Comparison of ENCODE assay signal across 9 cellular contexts in the genomic region with DNA sequence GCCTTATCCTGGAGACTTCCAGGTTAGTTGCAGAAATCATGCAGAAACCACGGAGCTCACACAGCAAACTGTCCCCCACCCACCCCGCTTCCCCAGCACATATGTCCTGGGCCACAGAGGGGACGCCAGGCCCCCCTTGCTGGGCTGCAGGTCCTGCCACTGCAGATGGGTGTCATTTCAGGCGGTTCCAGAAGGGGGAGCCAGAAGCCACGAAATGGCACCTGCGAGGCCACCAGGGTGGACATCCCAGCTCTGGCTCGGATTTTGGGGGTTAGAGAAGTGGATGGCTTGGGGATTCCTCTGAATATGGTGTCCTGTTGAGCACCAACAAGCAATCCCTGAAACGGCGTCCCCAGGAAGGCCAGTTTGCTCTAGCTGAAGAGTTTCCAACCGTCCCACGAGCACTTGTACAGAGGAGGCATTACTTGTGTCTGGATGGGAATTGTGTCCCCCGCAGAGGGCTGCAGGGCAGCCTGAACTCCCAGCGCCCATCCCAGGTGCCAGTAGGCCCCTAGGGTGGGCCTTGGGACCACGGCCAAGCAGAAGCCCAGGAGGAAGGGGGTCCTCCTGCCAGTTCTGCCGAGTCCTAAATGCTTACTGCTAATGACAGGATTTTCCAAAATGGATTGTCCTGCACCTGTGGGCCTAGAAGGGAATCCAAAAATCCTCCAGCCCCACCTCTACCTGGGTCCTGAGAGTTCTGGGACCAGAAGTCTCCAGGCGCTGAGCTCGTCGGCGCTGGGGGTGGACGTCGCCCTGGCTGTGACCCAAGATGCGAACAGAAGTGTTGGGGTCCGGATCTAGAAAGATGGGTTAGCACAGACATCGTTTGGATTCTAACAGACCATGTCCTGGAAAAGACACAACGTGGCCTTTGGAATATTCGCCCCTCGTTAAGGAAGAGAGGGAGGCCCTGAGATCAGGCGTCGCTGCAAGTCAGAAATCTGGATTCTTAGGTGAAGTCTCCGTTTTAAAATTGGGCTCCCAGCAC. TPM values are rescaled to one million over a fixed set of nuclear protein-coding genes. Genes with fewer than 3 reads are reported as not detected.
A peak's percentile ranks its signal among the peaks of the same experiment; 100 is the strongest.
DNase-seq lines count a peak whose midpoint lies in the region; ATAC-seq and TF ChIP-seq lines count a peak whose summit lies in the region.
"Had no signal": no experiment of that assay in that cellular context is flagged by ENCODE, and none has a peak within 500 bp of the region (broad histone marks: within the 10 kb centered on the region; RNA-seq: fewer than 3 reads in every experiment).

No MANE protein-coding gene starts in this region.

- CTCF ChIA-PET in PC-3 (lab: Charles Lee): no interaction called here

- no peaks in the 10 kb centered on the region for H3K27me3 ChIP-seq in GM23338 (ENCODE audit: insufficient read depth)
- H3K27me3 ChIP-seq in PC-3 (ENCODE audit: low read length): no peaks in the 10 kb centered on the region

- no peak overlapping the region for H3K4me3 Mint-ChIP-seq in GM23338
- H3K4me3 Mint-ChIP-seq: stimulated activated naive CD8-positive, alpha-beta T cell treated with anti-CD3 and anti-CD28 coated beads, Interleukin-15, Interleukin-2, amounts not matched to agents 100 ng/mL and 50 ng/mL, for 24 hours had no signal

- H3K36me3 ChIP-seq in GM23338 (ENCODE audit: insufficient read depth) (no peaks in the 10 kb centered on the region), PC-3 (ENCODE audit: low read depth, low read length) (no peaks in the 10 kb centered on the region)

- H3K4me2 ChIP-seq in GM23338 (no peak overlapping the region), PC-3 (ENCODE audit: low read length) (no peak overlapping the region)

- H3K4me3 ChIP-seq in GM23338 (no peak overlapping the region), PC-3 (ENCODE audit: low read length) (no peak overlapping the region)

- ATAC-seq in GM23338: peak; percentile 63
- ATAC-seq in PC-3: peak; percentile 50
- no peak for ATAC-seq in HG02973 (IDR thresholded peaks at IDR 0.05; ENCODE audit: unreplicated experiment)

- H3K9me2 ChIP-seq in GM23338 (ENCODE audit: insufficient read depth) (no peaks in the 10 kb centered on the region), PC-3 (replicated peaks; ENCODE audit: low read length) (no peaks in the 10 kb centered on the region)

- TF ChIP-seq CTCF in GM23338 (conservative IDR thresholded peaks at IDR 0.05; ENCODE audit: low read depth in 2 of 2) (peak; percentile 85 to 94), PC-3 (conservative IDR thresholded peaks at IDR 0.05; ENCODE audit: low read depth, low read length) (peak; percentile 90)

- H2AFZ ChIP-seq in GM23338 (no peak overlapping the region), PC-3 (ENCODE audit: low read length) (no peak overlapping the region)

- no peak overlapping the region for H3K9ac ChIP-seq in PC-3 (ENCODE audit: low read length)

- H4K20me1 ChIP-seq in GM23338 (replicated peaks; ENCODE audit: insufficient read depth) (no peaks in the 10 kb centered on the region), PC-3 (ENCODE audit: low read length) (no peaks in the 10 kb centered on the region)

- H3K36me3 Mint-ChIP-seq in GM23338 (ENCODE audit: low read depth): no peaks in the 10 kb centered on the region

- no peaks in the 10 kb centered on the region for H3K4me1 ChIP-seq in GM23338 (ENCODE audit: insufficient read depth)
- H3K4me1 ChIP-seq in PC-3 (ENCODE audit: insufficient read depth, low read length): peaks cover 4% of the 10 kb centered on the region; the same call in 1 of the 2 replicates

- H3K4me1 Mint-ChIP-seq in GM23338: peaks cover 16% of the 10 kb centered on the region; the same call in 2 of the 3 replicates

- no peaks in the 10 kb centered on the region for H3K79me2 ChIP-seq in GM23338 (replicated peaks; ENCODE audit: insufficient read depth)
- no peaks in the 10 kb centered on the region for H3K79me2 ChIP-seq in PC-3 (ENCODE audit: low read length)

- peaks cover 11% of the 10 kb centered on the region for H3K27me3 Mint-ChIP-seq in GM23338 (ENCODE audit: insufficient read depth, low read depth, poor library complexity)
- H3K27me3 Mint-ChIP-seq: stimulated activated naive CD8-positive, alpha-beta T cell treated with anti-CD3 and anti-CD28 coated beads, Interleukin-15, Interleukin-2, amounts not matched to agents 100 ng/mL and 50 ng/mL, for 24 hours had no signal

- H3F3A ChIP-seq in GM23338 (replicated peaks; ENCODE audit: low read depth) (0 out of 2 replicates have a peak, but pooled peaks cover 5% of the 10 kb centered on the region), PC-3 (ENCODE audit: low read length, unreplicated experiment) (no peaks in the 10 kb centered on the region)

- DNase-seq in DMS79 (lab: John Stamatoyannopoulos, UW) (peak; percentile 19), GM23338 (ENCODE audit: low spot score) (peak; percentile 89), PC-3 (peak; percentile 71), glomerular visceral epithelial cell (ENCODE audit: extremely low spot score) (peak; percentile 60), posterior cingulate gyrus (peak; percentile 58 to 96 (median 80)), middle frontal gyrus (ENCODE audit: extremely low spot score, low spot score) (no peak)
- DNase-seq in activated naive CD4-positive, alpha-beta T cell (lab: John Stamatoyannopoulos, UW): peak; percentile 47 to 67 (median 58)

- intact Hi-C loops in PC-3 (cut with micrococcal nuclease): loop anchor here (5.0 kb wide), 1 partner anchor 66 kb away; no protein-coding TSS in a partner anchor
- intact Hi-C loops in posterior cingulate gyrus (cut with DNase I): loop anchor here (1.0 kb wide), 2 partner anchors 147 to 263 kb away; no protein-coding TSS in a partner anchor

- no peaks in the 10 kb centered on the region for H3K9me3 ChIP-seq in PC-3 (ENCODE audit: low read length)

- no TSS peak for BruUV-seq in PC-3 (replicated peaks; lab: Mats Ljungman, UMichigan)

- POLR2A ChIA-PET in PC-3 (lab: Charles Lee; ENCODE audit: unreplicated experiment): no interaction called here

- H3K9me3 Mint-ChIP-seq in GM23338: no peaks in the 10 kb centered on the region
- H3K9me3 Mint-ChIP-seq: stimulated activated naive CD8-positive, alpha-beta T cell treated with anti-CD3 and anti-CD28 coated beads, Interleukin-15, Interleukin-2, amounts not matched to agents 100 ng/mL and 50 ng/mL, for 24 hours had no signal

- no peak overlapping the region for H3K27ac Mint-ChIP-seq in GM23338
- H3K27ac Mint-ChIP-seq: stimulated activated naive CD8-positive, alpha-beta T cell treated with anti-CD3 and anti-CD28 coated beads, Interleukin-15, Interleukin-2, amounts not matched to agents 100 ng/mL and 50 ng/mL, for 24 hours had no signal

- H3K27ac ChIP-seq in GM23338 (ENCODE audit: low read depth) (no peak overlapping the region), PC-3 (ENCODE audit: low read length) (no peak overlapping the region)

TF ChIP-seq in GM23338, 12 proteins besides CTCF, POLR2A, EP300 and RAD21 (continues in another document):
- TF ChIP-seq ZNF331 (CRISPR knock-in tag; IDR thresholded peaks at IDR 0.05; ENCODE audit: low read depth): no peak
- TF ChIP-seq, protein P1, sequence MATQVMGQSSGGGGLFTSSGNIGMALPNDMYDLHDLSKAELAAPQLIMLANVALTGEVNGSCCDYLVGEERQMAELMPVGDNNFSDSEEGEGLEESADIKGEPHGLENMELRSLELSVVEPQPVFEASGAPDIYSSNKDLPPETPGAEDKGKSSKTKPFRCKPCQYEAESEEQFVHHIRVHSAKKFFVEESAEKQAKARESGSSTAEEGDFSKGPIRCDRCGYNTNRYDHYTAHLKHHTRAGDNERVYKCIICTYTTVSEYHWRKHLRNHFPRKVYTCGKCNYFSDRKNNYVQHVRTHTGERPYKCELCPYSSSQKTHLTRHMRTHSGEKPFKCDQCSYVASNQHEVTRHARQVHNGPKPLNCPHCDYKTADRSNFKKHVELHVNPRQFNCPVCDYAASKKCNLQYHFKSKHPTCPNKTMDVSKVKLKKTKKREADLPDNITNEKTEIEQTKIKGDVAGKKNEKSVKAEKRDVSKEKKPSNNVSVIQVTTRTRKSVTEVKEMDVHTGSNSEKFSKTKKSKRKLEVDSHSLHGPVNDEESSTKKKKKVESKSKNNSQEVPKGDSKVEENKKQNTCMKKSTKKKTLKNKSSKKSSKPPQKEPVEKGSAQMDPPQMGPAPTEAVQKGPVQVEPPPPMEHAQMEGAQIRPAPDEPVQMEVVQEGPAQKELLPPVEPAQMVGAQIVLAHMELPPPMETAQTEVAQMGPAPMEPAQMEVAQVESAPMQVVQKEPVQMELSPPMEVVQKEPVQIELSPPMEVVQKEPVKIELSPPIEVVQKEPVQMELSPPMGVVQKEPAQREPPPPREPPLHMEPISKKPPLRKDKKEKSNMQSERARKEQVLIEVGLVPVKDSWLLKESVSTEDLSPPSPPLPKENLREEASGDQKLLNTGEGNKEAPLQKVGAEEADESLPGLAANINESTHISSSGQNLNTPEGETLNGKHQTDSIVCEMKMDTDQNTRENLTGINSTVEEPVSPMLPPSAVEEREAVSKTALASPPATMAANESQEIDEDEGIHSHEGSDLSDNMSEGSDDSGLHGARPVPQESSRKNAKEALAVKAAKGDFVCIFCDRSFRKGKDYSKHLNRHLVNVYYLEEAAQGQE (IDR thresholded peaks at IDR 0.05; ENCODE audit: unreplicated experiment): no peak
- TF ChIP-seq EZH2 (IDR thresholded peaks at IDR 0.05; ENCODE audit: low read depth, unreplicated experiment): no peak
- no peak for TF ChIP-seq POLR2AphosphoS5 (IDR thresholded peaks at IDR 0.05; ENCODE audit: low read depth)
- no peak for TF ChIP-seq NANOG (IDR thresholded peaks at IDR 0.05; ENCODE audit: borderline replicate concordance)
- TF ChIP-seq CREB1 (CRISPR knock-in tag; IDR thresholded peaks at IDR 0.05; ENCODE audit: low read depth): no peak
- no peak for TF ChIP-seq ZNF114 (CRISPR knock-in tag; IDR thresholded peaks at IDR 0.05)
- TF ChIP-seq, protein P2, sequence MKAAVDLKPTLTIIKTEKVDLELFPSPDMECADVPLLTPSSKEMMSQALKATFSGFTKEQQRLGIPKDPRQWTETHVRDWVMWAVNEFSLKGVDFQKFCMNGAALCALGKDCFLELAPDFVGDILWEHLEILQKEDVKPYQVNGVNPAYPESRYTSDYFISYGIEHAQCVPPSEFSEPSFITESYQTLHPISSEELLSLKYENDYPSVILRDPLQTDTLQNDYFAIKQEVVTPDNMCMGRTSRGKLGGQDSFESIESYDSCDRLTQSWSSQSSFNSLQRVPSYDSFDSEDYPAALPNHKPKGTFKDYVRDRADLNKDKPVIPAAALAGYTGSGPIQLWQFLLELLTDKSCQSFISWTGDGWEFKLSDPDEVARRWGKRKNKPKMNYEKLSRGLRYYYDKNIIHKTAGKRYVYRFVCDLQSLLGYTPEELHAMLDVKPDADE (IDR thresholded peaks at IDR 0.05): no peak
- no peak for TF ChIP-seq STAT1 (IDR thresholded peaks at IDR 0.05; ENCODE audit: unreplicated experiment)

RNA-seq across cellular contexts. Expression of a gene that starts 14.6 kb away (rescaled TPM):
- total RNA-seq in GM23338 (2014; rRNA removed; shearing (Covaris generic)): 5.0 and 6.4 TPM in 2 replicates
- polyA plus RNA-seq in GM23338 (2016; fragmentation: Nextera tagmentation; extraction: Ambion mirVana): 2.7 and 3.9 TPM in 2 replicates
- total RNA-seq in PC-3 (2014; rRNA removed): 5.9 and 9.8 TPM in 2 replicates
